Comparison of ENCODE assay signal across 8 cellular contexts in genomic region chr12:31896514-31897039, GRCh38.
A peak's percentile ranks its signal among the peaks of the same experiment; 100 is the strongest.
DNase-seq lines count a peak whose midpoint lies in the region; ATAC-seq and TF ChIP-seq lines count a peak whose summit lies in the region.

No MANE protein-coding gene starts in this region.

- peaks cover 26% of the 10 kb centered on the region for H3F3A ChIP-seq in DOHH2 (ENCODE audit: control insufficient read depth, insufficient read depth)

- H3K36me3 ChIP-seq in DOHH2 (ENCODE audit: control insufficient read depth, low read length): peaks cover 22% of the 10 kb centered on the region

- H3K4me3 ChIP-seq in DOHH2 (ENCODE audit: low read length): peak overlapping the region; percentile 66

- no peaks in the 10 kb centered on the region for H3K9me2 ChIP-seq in DOHH2 (replicated peaks; ENCODE audit: control insufficient read depth, low read length)

- H3K27me3 ChIP-seq in DOHH2 (ENCODE audit: control insufficient read depth, low read length): no peaks in the 10 kb centered on the region

- peak overlapping the region; percentile 78 for H3K4me2 ChIP-seq in DOHH2 (ENCODE audit: low read length)

- H3K27ac ChIP-seq in DOHH2 (ENCODE audit: low read depth, low read length): peak overlapping the region; percentile 98

- H3K4me1 ChIP-seq in DOHH2 (ENCODE audit: control insufficient read depth, low read length): peaks cover 81% of the 10 kb centered on the region

- no peak for TF ChIP-seq CTCF in DOHH2 (IDR thresholded peaks at IDR 0.05; ENCODE audit: low read depth, low read length, poor library complexity, severe bottlenecking)

- H3K9me3 ChIP-seq in DOHH2 (ENCODE audit: control insufficient read depth, insufficient read depth, low read length): peaks cover 39% of the 10 kb centered on the region; the same call in 1 of the 2 replicates

- H4K20me1 ChIP-seq in DOHH2 (ENCODE audit: control insufficient read depth, insufficient read depth, low read depth, low read length): no peaks in the 10 kb centered on the region

- DNase-seq in LHCN-M2 (ENCODE audit: low read depth) (peak; percentile 11), germinal center (ENCODE audit: low spot score) (peak; percentile 91), Ammon's horn (ENCODE audit: low spot score) (no peak), amygdala (lab: John Stamatoyannopoulos, UW) (no peak)
- peak; percentile 90 for DNase-seq in activated CD8-positive, alpha-beta memory T cell treated with anti-CD3 and anti-CD28 coated beads, Interleukin-2, amount 50 U/mL, for 1 hour (ENCODE audit: extremely low read depth)
- peak; percentile 76 to 90 (median 76) for DNase-seq in stimulated activated CD4-positive, alpha-beta T cell treated with anti-CD3 and anti-CD28 coated beads, TNF-alpha, amount 100 ng/mL, for 24 hours (ENCODE audit: low read depth in 3 of 3)

- peak; percentile 98 for ATAC-seq in GM21723 (IDR thresholded peaks at IDR 0.05; ENCODE audit: unreplicated experiment)

- H3K79me2 ChIP-seq in DOHH2 (ENCODE audit: control insufficient read depth, low read length): no peaks in the 10 kb centered on the region

Comparison
In these comparisons a context has a peak if more than half of its experiments do, and no peak if none do; other contexts are left out.
1. DNase-seq: peak in LHCN-M2 (single experiment), activated CD8-positive, alpha-beta memory T cell treated with anti-CD3 and anti-CD28 coated beads, Interleukin-2, amount 50 U/mL, for 1 hour (single experiment), germinal center (single experiment) and stimulated activated CD4-positive, alpha-beta T cell treated with anti-CD3 and anti-CD28 coated beads, TNF-alpha, amount 100 ng/mL, for 24 hours (3 of 3); none in Ammon's horn (single experiment) and amygdala (0 of 56).